Comparison of ENCODE assay signal across 7 cellular contexts in genomic region chr14:21978184-21978998, GRCh38.
A peak's percentile ranks its signal among the peaks of the same experiment; 100 is the strongest.
DNase-seq lines count a peak whose midpoint lies in the region; ATAC-seq and TF ChIP-seq lines count a peak whose summit lies in the region.

No MANE protein-coding gene starts in this region.

- H3K9me3 ChIP-seq in adrenal gland (replicated peaks in 1 of 3): no peaks in the 10 kb centered on the region

- no peaks in the 10 kb centered on the region for H3K36me3 ChIP-seq in adrenal gland (replicated peaks in 1 of 2)

- in situ Hi-C loops in G401 (cut with HindIII; ENCODE audit: low sequenced_read_pairs): no loop called here

- peak; percentile 2 for DNase-seq in G401 (ENCODE audit: low spot score)
- peak; percentile 27 for DNase-seq in T follicular helper cell (ENCODE audit: low read depth)
- DNase-seq in adrenal gland: peak in 4 of 7 donors; percentile 23 to 39 (median 32)
- DNase-seq in iris pigment epithelial cell (ENCODE audit: low read depth): peak; percentile 22
- peak; percentile 23 to 24 for DNase-seq in stimulated activated CD8-positive, alpha-beta memory T cell treated with anti-CD3 and anti-CD28 coated beads, Interleukin-7, amount 100 ng/mL, for 1 hour (ENCODE audit: low read depth in 2 of 2)
- DNase-seq in SKM-1 treated with dmso at 0.1 percent for 144 hours (lab: John Stamatoyannopoulos, UW; ENCODE audit: unreplicated experiment): no peak

- intact Hi-C loops in adrenal gland (cut with DNase I): no loop called here

- ATAC-seq in HG02852 (IDR thresholded peaks at IDR 0.05; ENCODE audit: unreplicated experiment): peak; percentile 50

- no peak overlapping the region for H3K4me3 ChIP-seq in adrenal gland

- peak; percentile 16 to 51 (median 34) for TF ChIP-seq CTCF in adrenal gland (IDR thresholded peaks at IDR 0.05)

- no peak for TF ChIP-seq POLR2A in adrenal gland (IDR thresholded peaks at IDR 0.05)

- H3K27me3 ChIP-seq in adrenal gland: no peaks in the 10 kb centered on the region

- H3K4me1 ChIP-seq in adrenal gland (replicated peaks in 1 of 2): no peaks in the 10 kb centered on the region

- no peak overlapping the region for H3K27ac ChIP-seq in adrenal gland

- WGBS in adrenal gland, 4 donors: 33 to 39% (median 36%) methylated on average over 11 of the region's 11 CpGs
